ENCODE assay signal across 21 cellular contexts in genomic region chr10:114022751-114023150, GRCh38. TPM values are rescaled to one million over a fixed set of nuclear protein-coding genes. Genes with fewer than 3 reads are reported as not detected.
DNase-seq lines count a peak whose midpoint lies in the region; ATAC-seq, FAIRE-seq and TF ChIP-seq lines count a peak whose summit lies in the region.
"Had no signal": no experiment of that assay in that cellular context is flagged by ENCODE, and none has a peak within 500 bp of the region (broad histone marks: within the 10 kb centered on the region; RNA-seq: fewer than 3 reads in every experiment).

No MANE protein-coding gene starts in this region.

- H3K79me2 ChIP-seq in keratinocyte (ENCODE audit: control insufficient read depth, insufficient read depth, low read length), result no peaks in the 10 kb centered on the region

- 89% methylated on average over 2 of the region's 2 CpGs for WGBS in esophagus muscularis mucosa

- H3K4me1 Mint-ChIP-seq in natural killer cell treated with Interleukin-12 subunit alpha and Interleukin-12 subunit beta and Interleukin-15 and Interleukin-18, amount 100 ng/mL, for 72 hours (ENCODE audit: low read depth in 2 of 2), result peaks cover 22 to 32% of the 10 kb centered on the region in 2 donors
- H3K4me1 Mint-ChIP-seq in type B pancreatic cell (ENCODE audit: unreplicated experiment), result peaks cover 35% of the 10 kb centered on the region

- no peaks in the 10 kb centered on the region for H3K9me1 ChIP-seq in keratinocyte (ENCODE audit: control insufficient read depth, extremely low read depth, insufficient read depth, low read length)

- no peak overlapping the region for H2AFZ ChIP-seq in keratinocyte (ENCODE audit: control insufficient read depth, low read length)

- H3K4me3 Mint-ChIP-seq in natural killer cell treated with Interleukin-12 subunit alpha and Interleukin-12 subunit beta and Interleukin-15 and Interleukin-18, amount 100 ng/mL, for 72 hours, result no peak overlapping the region
- H3K4me3 Mint-ChIP-seq in type B pancreatic cell, result no peak overlapping the region
- H3K4me3 Mint-ChIP-seq: B cell; CD4-positive, CD25-positive, alpha-beta regulatory T cell had no signal

- H3K36me3 Mint-ChIP-seq in natural killer cell treated with Interleukin-12 subunit alpha and Interleukin-12 subunit beta and Interleukin-15 and Interleukin-18, amount 100 ng/mL, for 72 hours, result peaks cover 4% of the 10 kb centered on the region
- H3K36me3 Mint-ChIP-seq in type B pancreatic cell, result no peaks in the 10 kb centered on the region
- H3K36me3 Mint-ChIP-seq: CD4-positive, CD25-positive, alpha-beta regulatory T cell had no signal

- intact Hi-C loops in esophagus muscularis mucosa (cut with DNase I), result no loop called here

- no peaks in the 10 kb centered on the region for H3K27me3 ChIP-seq in esophagus muscularis mucosa
- H3K27me3 ChIP-seq in keratinocyte (ENCODE audit: control insufficient read depth, extremely low read depth, insufficient read depth, low read length), result no peaks in the 10 kb centered on the region
- H3K27me3 ChIP-seq: Peyer's patch had no signal

- TF ChIP-seq EP300 in esophagus muscularis mucosa (IDR thresholded peaks at IDR 0.05), result no peak

- dilution Hi-C loops in keratinocyte (cut with MboI; ENCODE audit: extremely low pct_ligation_motif_present, low sequenced_read_pairs), result no loop called here

- no peak for ATAC-seq in natural killer cell treated with Interleukin-12 subunit alpha and Interleukin-12 subunit beta and Interleukin-15 and Interleukin-18, amount 100 ng/mL, for 72 hours
- ATAC-seq: GM12878 had no signal

- no peak for TF ChIP-seq POLR2A in GM12892 (IDR thresholded peaks at IDR 0.05; ENCODE audit: low read depth, low read length)
- no peak for TF ChIP-seq POLR2A in esophagus muscularis mucosa (IDR thresholded peaks at IDR 0.05; ENCODE audit: low read depth)

- H3K4me3 ChIP-seq in esophagus muscularis mucosa (no peak overlapping the region), keratinocyte (ENCODE audit: control insufficient read depth in 2 of 3, extremely low read depth in 1 of 3, insufficient read depth in 2 of 3, low read depth in 1 of 3, low read length in 3 of 3) (no peak overlapping the region)
- H3K4me3 ChIP-seq: GM12878, GM23248, HAP-1, Peyer's patch had no signal

- no peak overlapping the region for H3K4me2 ChIP-seq in keratinocyte (ENCODE audit: control insufficient read depth, extremely low read depth, insufficient read depth, low read depth, low read length)

- peak; percentile 63 for FAIRE-seq in GM12892 (lab: Jason Lieb, UNC)
- FAIRE-seq in keratinocyte (lab: Jason Lieb, UNC), result peak; percentile 60
- no peak for FAIRE-seq in RCC 7860 (lab: Jason Lieb, UNC)
- FAIRE-seq: A204.1, GM12878 had no signal

- TF ChIP-seq CTCF in esophagus muscularis mucosa (IDR thresholded peaks at IDR 0.05) (no peak), keratinocyte (optimal IDR thresholded peaks at IDR 0.05 in 1 of 3, IDR thresholded peaks at IDR 0.05 in 1 of 3, conservative IDR thresholded peaks at IDR 0.05 in 1 of 3; ENCODE audit: extremely low read depth in 1 of 3, insufficient read depth in 2 of 3, low read length in 3 of 3) (no peak), type B pancreatic cell (conservative IDR thresholded peaks at IDR 0.05) (no peak)

- peaks cover 0 to 30% (median 16%) of the 10 kb centered on the region in 4 donors for H3K4me1 ChIP-seq in esophagus muscularis mucosa
- peaks cover 33% of the 10 kb centered on the region for H3K4me1 ChIP-seq in keratinocyte (ENCODE audit: control insufficient read depth, extremely low read depth, insufficient read depth, low read length)

- H3K9me3 Mint-ChIP-seq in natural killer cell treated with Interleukin-12 subunit alpha and Interleukin-12 subunit beta and Interleukin-15 and Interleukin-18, amount 100 ng/mL, for 72 hours, result peaks cover 4% of the 10 kb centered on the region
- peaks cover 5% of the 10 kb centered on the region for H3K9me3 Mint-ChIP-seq in type B pancreatic cell

- H3K36me3 ChIP-seq in esophagus muscularis mucosa, result no peaks in the 10 kb centered on the region
- H3K36me3 ChIP-seq in keratinocyte (ENCODE audit: control insufficient read depth in 2 of 2, extremely low read depth in 1 of 2, insufficient read depth in 2 of 2, low read length in 2 of 2), result no peaks in the 10 kb centered on the region
- H3K36me3 ChIP-seq: HAP-1, Peyer's patch had no signal

- H3K9me3 ChIP-seq in esophagus muscularis mucosa, result no peaks in the 10 kb centered on the region
- no peaks in the 10 kb centered on the region for H3K9me3 ChIP-seq in keratinocyte (ENCODE audit: control insufficient read depth, low read depth, low read length)
- H3K9me3 ChIP-seq: HAP-1, Peyer's patch had no signal

- H4K20me1 ChIP-seq in keratinocyte (ENCODE audit: control insufficient read depth, extremely low read depth, insufficient read depth, low read length), result no peaks in the 10 kb centered on the region

- H3K27ac Mint-ChIP-seq in natural killer cell treated with Interleukin-12 subunit alpha and Interleukin-12 subunit beta and Interleukin-15 and Interleukin-18, amount 100 ng/mL, for 72 hours, result peak overlapping the region in 1 of 2 donors; percentile 37
- H3K27ac Mint-ChIP-seq in type B pancreatic cell, result no peak overlapping the region
- H3K27ac Mint-ChIP-seq: B cell; CD4-positive, CD25-positive, alpha-beta regulatory T cell had no signal

- no peak overlapping the region for H3K9ac ChIP-seq in keratinocyte (ENCODE audit: control insufficient read depth, extremely low read depth, insufficient read depth, low read length)
- H3K9ac ChIP-seq: GM23248 had no signal

- DNase-seq in Ammon's horn (ENCODE audit: low spot score) (peak; percentile 62), GM12892 (ENCODE audit: insufficient read length) (no peak), esophagus muscularis mucosa (ENCODE audit: extremely low spot score) (peak; percentile 14), keratinocyte (ENCODE audit: low read depth, low spot score) (no peak), RCC 7860 (ENCODE audit: low spot score) (no peak), NCI-H187 treated with DMSO at 0.1 percent for 48 hours (lab: John Stamatoyannopoulos, UW) (no peak), type B pancreatic cell (ENCODE audit: extremely low spot score, unreplicated experiment) (no peak)
- no peak for DNase-seq in natural killer cell treated with Interleukin-12 subunit alpha and Interleukin-12 subunit beta and Interleukin-15 and Interleukin-18, amount 100 ng/mL, for 72 hours (ENCODE audit: low spot score)
- DNase-seq: CD4-positive, CD25-positive, alpha-beta regulatory T cell; DMS79 treated with DMSO at 0.1 percent for 48 hours; KG1; NCI-H1105 treated with DMSO at 0.1 percent for 48 hours; NCI-H2081; NCI-H446; NCI-H526; Peyer's patch had no signal

- peaks cover 0 to 3% of the 10 kb centered on the region in 2 donors for H3K27me3 Mint-ChIP-seq in natural killer cell treated with Interleukin-12 subunit alpha and Interleukin-12 subunit beta and Interleukin-15 and Interleukin-18, amount 100 ng/mL, for 72 hours
- H3K27me3 Mint-ChIP-seq in type B pancreatic cell, result peaks cover 26% of the 10 kb centered on the region
- H3K27me3 Mint-ChIP-seq: B cell had no signal

- no peak overlapping the region for H3K27ac ChIP-seq in esophagus muscularis mucosa (replicated peaks in 1 of 4)
- no peak overlapping the region for H3K27ac ChIP-seq in keratinocyte (ENCODE audit: control insufficient read depth, insufficient read depth, low read length)
- H3K27ac ChIP-seq: GM23248, Peyer's patch had no signal

RNA-seq across cellular contexts. Expression of gene ADRB1, which starts 20.9 kb away (rescaled TPM):
- polyA plus RNA-seq in GM12892 (2012; ENCODE audit: missing spikeins), result 0.49 TPM
- total RNA-seq in esophagus muscularis mucosa (10 to 100 TPM in 3 of 4 donors, 1 to 10 TPM in 1; 4.2 to 25.3 (median 12.3) TPM), type B pancreatic cell (ENCODE audit: low replicate concordance) (1.4 and 2.0 TPM in 2 replicates)
- 0.04 to 0.07 TPM (median 0.05 TPM) in 3 replicates for polyA plus RNA-seq in keratinocyte
- polyA plus RNA-seq in keratinocyte (2011; ENCODE audit: low read depth), result 0.12 TPM
- 0.04 and 0.06 TPM in 2 replicates for polyA plus RNA-seq in keratinocyte (2011; cell fraction: cytosol; rRNA removed)
- polyA plus RNA-seq in keratinocyte (2011; cell fraction: nucleus; rRNA removed), result 0.05 and 0.14 TPM in 2 replicates
- polyA plus RNA-seq in keratinocyte (2012; ENCODE audit: low replicate concordance), result 0.22 and 0.24 TPM in 2 replicates
- polyA minus RNA-seq in keratinocyte, result not detected in 3 replicates
- polyA minus RNA-seq in keratinocyte (2011; cell fraction: cytosol; rRNA and poly(A)+ RNA removed), result not detected
- not detected in 2 replicates for polyA minus RNA-seq in keratinocyte (2011; cell fraction: nucleus; rRNA and poly(A)+ RNA removed)
- 1 to 10 TPM; 1.3 to 1.6 TPM for total RNA-seq in natural killer cell treated with Interleukin-12 subunit alpha and Interleukin-12 subunit beta and Interleukin-15 and Interleukin-18, amount 100 ng/mL, for 72 hours
- total RNA-seq: B cell, GM23248 had no signal
- polyA plus RNA-seq: CD4-positive, CD25-positive, alpha-beta regulatory T cell; GM23248 had no signal

Comparison
In these comparisons a context has a peak if more than half of its experiments do, and no peak if none do; other contexts are left out.
1. DNase-seq: peak in Ammon's horn (single experiment) and esophagus muscularis mucosa (single experiment); none in GM12892 (single experiment), keratinocyte (single experiment), natural killer cell treated with Interleukin-12 subunit alpha and Interleukin-12 subunit beta and Interleukin-15 and Interleukin-18, amount 100 ng/mL, for 72 hours (single experiment), RCC 7860 (single experiment), NCI-H187 treated with DMSO at 0.1 percent for 48 hours (single experiment) and type B pancreatic cell (single experiment).